Comparison of ENCODE assay signal across 8 cellular contexts in genomic region chr3:190101320-190102117, GRCh38. TPM values are rescaled to one million over a fixed set of nuclear protein-coding genes. Genes with fewer than 3 reads are reported as not detected.
A peak's percentile ranks its signal among the peaks of the same experiment; 100 is the strongest.
DNase-seq lines count a peak whose midpoint lies in the region; ATAC-seq, FAIRE-seq and TF ChIP-seq lines count a peak whose summit lies in the region.

No MANE protein-coding gene starts in this region.

- ATAC-seq in naive thymus-derived CD4-positive, alpha-beta T cell, result peak; percentile 20
- ATAC-seq in HG03521 (IDR thresholded peaks at IDR 0.05; ENCODE audit: unreplicated experiment), result no peak

- H3K4me1 ChIP-seq in HUES64 (ENCODE audit: insufficient read depth, low read length) (peaks cover 42% of the 10 kb centered on the region), breast epithelium (no peaks in the 10 kb centered on the region)
- H3K4me1 ChIP-seq in naive thymus-derived CD4-positive, alpha-beta T cell (ENCODE audit: control insufficient read depth in 2 of 2, insufficient read depth in 2 of 2, low read length in 2 of 2), result no peaks in the 10 kb centered on the region

- H3K36me3 ChIP-seq in HUES64 (ENCODE audit: insufficient read depth, low read length) (no peaks in the 10 kb centered on the region), breast epithelium (no peaks in the 10 kb centered on the region)
- no peaks in the 10 kb centered on the region for H3K36me3 ChIP-seq in naive thymus-derived CD4-positive, alpha-beta T cell (ENCODE audit: control insufficient read depth in 2 of 3, insufficient read depth in 3 of 3, low read length in 3 of 3)

- no peak overlapping the region for H3K4me3 ChIP-seq in HUES64 (ENCODE audit: low read length)
- H3K4me3 ChIP-seq in breast epithelium, result peak overlapping the region in 2 of 3 donors; percentile 22 to 31
- no peak overlapping the region for H3K4me3 ChIP-seq in naive thymus-derived CD4-positive, alpha-beta T cell (ENCODE audit: low read length)

- peaks cover 6 to 7% (median 6%) of the 10 kb centered on the region in 7 donors for H3K4me1 Mint-ChIP-seq in naive thymus-derived CD4-positive, alpha-beta T cell

- no peak for TF ChIP-seq POLR2A in breast epithelium (IDR thresholded peaks at IDR 0.05)

- 75% methylated on average over 7 of the region's 8 CpGs for WGBS in HUES64

- H3K9ac ChIP-seq in HUES64 (ENCODE audit: low read depth, low read length), result no peak overlapping the region

- peak; percentile 77 for FAIRE-seq in G401.6 (lab: Jason Lieb, UNC)

- no peaks in the 10 kb centered on the region for H3K36me3 Mint-ChIP-seq in naive thymus-derived CD4-positive, alpha-beta T cell

- no peaks in the 10 kb centered on the region for H3K9me3 Mint-ChIP-seq in naive thymus-derived CD4-positive, alpha-beta T cell

- H3K27me3 ChIP-seq in HUES64 (ENCODE audit: insufficient read depth, low read length) (no peaks in the 10 kb centered on the region), breast epithelium (no peaks in the 10 kb centered on the region)
- H3K27me3 ChIP-seq in naive thymus-derived CD4-positive, alpha-beta T cell (ENCODE audit: control insufficient read depth in 2 of 2, insufficient read depth in 2 of 2, low read length in 2 of 2), result no peaks in the 10 kb centered on the region

- DNase-seq in breast epithelium (ENCODE audit: low spot score in 2 of 2), result no peak
- DNase-seq in naive thymus-derived CD4-positive, alpha-beta T cell, result no peak
- no peak for DNase-seq in hippocampal formation (lab: John Stamatoyannopoulos, UW)
- DNase-seq in amniotic stem cell (lab: John Stamatoyannopoulos, UW), result no peak
- DNase-seq in retina, result no peak

- CTCF ChIA-PET in naive thymus-derived CD4-positive, alpha-beta T cell (lab: Charles Lee), result no interaction called here

- H3K27me3 Mint-ChIP-seq in naive thymus-derived CD4-positive, alpha-beta T cell, result peaks cover 7 to 31% (median 14%) of the 10 kb centered on the region in 5 donors

- no peak overlapping the region for H3K27ac Mint-ChIP-seq in naive thymus-derived CD4-positive, alpha-beta T cell

- intact Hi-C loops in breast epithelium (cut with DNase I; ENCODE audit: low total_unique reads), result no loop called here
- intact Hi-C loops in naive thymus-derived CD4-positive, alpha-beta T cell (cut with micrococcal nuclease), result no loop called here

- peak overlapping the region in 8 of 10 donors; percentile 4 to 72 (median 32) for H3K4me3 Mint-ChIP-seq in naive thymus-derived CD4-positive, alpha-beta T cell

- no peak for TF ChIP-seq CTCF in breast epithelium (IDR thresholded peaks at IDR 0.05)

- POLR2A ChIA-PET in naive thymus-derived CD4-positive, alpha-beta T cell (lab: Charles Lee), result no interaction called here

- H3K9me3 ChIP-seq in HUES64 (ENCODE audit: insufficient read depth, low read depth, low read length) (no peaks in the 10 kb centered on the region), breast epithelium (no peaks in the 10 kb centered on the region)
- H3K9me3 ChIP-seq in naive thymus-derived CD4-positive, alpha-beta T cell (ENCODE audit: control insufficient read depth in 2 of 3, low read length in 3 of 3), result no peaks in the 10 kb centered on the region

- peak overlapping the region; percentile 14 for H3K27ac ChIP-seq in HUES64 (ENCODE audit: low read depth, low read length)
- H3K27ac ChIP-seq in breast epithelium, result peak overlapping the region; percentile 29 to 31
- no peak overlapping the region for H3K27ac ChIP-seq in naive thymus-derived CD4-positive, alpha-beta T cell (ENCODE audit: low read depth, low read length)

RNA-seq across cellular contexts. Expression of gene P3H2, which starts 19.2 kb away (rescaled TPM):
- polyA plus RNA-seq in HUES64 (2013, experiment 1 of 2), result 27.3 TPM
- polyA plus RNA-seq in HUES64 (2013, experiment 2 of 2), result 30.3 TPM
- 10 to 100 TPM in 2 of 3 donors, 1 to 10 TPM in 1; 1.6 to 12.3 (median 10.2) TPM for total RNA-seq in breast epithelium
- 1 to 10 TPM in 1 of 5 experiments, under 1 TPM in 1, not detected in 3; 0.48 to 1.8 TPM for total RNA-seq in naive thymus-derived CD4-positive, alpha-beta T cell
- polyA plus RNA-seq in naive thymus-derived CD4-positive, alpha-beta T cell, result not detected

Comparison
In these comparisons a context has a peak if more than half of its experiments do, and no peak if none do; other contexts are left out.
1. H3K4me3 ChIP-seq: peak in breast epithelium (2 of 3); none in HUES64 (single experiment) and naive thymus-derived CD4-positive, alpha-beta T cell (single experiment).